In the genomic region with DNA sequence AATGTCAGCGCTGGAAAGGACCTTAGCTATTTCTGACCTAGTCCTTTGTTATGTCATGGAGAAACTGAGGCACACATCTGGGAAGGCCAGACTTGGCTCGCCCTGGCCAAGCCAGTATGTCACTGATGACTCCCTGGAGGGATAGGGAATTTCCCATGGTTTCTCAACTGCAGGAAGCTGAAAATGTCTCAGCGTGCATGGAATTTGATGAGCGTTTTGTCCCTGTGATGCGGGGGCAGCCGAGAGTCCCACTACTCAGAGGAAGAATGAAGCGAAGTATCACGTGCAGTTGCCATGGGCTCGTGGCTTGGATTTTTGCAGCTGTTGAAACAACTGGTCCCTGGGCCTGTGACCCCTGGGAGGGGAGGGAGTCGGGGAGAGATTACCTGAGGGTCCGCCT, we compare ENCODE assay signal across 19 cellular contexts. TPM values are rescaled to one million over a fixed set of nuclear protein-coding genes. Genes with fewer than 3 reads are reported as not detected.
DNase-seq lines count a peak whose midpoint lies in the region; ATAC-seq, FAIRE-seq and TF ChIP-seq lines count a peak whose summit lies in the region.
"Had no signal": no experiment of that assay in that cellular context is flagged by ENCODE, and none has a peak within 500 bp of the region (broad histone marks: within the 10 kb centered on the region; RNA-seq: fewer than 3 reads in every experiment).

No MANE protein-coding gene starts in this region.

- H3K27me3 ChIP-seq in PC-3 (ENCODE audit: low read length) (no peaks in the 10 kb centered on the region), osteoblast (ENCODE audit: insufficient read depth, low read length) (no peaks in the 10 kb centered on the region)

- H3K9me3 ChIP-seq in PC-3 (ENCODE audit: low read length) (no peaks in the 10 kb centered on the region), osteoblast (ENCODE audit: low read depth, low read length) (no peaks in the 10 kb centered on the region)
- H3K9me3 ChIP-seq: Caco-2 had no signal

- H3K36me3 ChIP-seq in PC-3 (ENCODE audit: low read depth, low read length) (no peaks in the 10 kb centered on the region), osteoblast (ENCODE audit: insufficient read depth, low read length) (peaks cover 14% of the 10 kb centered on the region)

- H3K4me3 ChIP-seq in PC-3 (ENCODE audit: low read length) (no peak overlapping the region), osteoblast (ENCODE audit: insufficient read depth, low read length) (no peak overlapping the region)

- DNase-seq in AG20443 (ENCODE audit: low spot score) (peak; percentile 67), PC-3 (peak; percentile 4), endothelial cell (ENCODE audit: low spot score) (no peak), osteoblast (ENCODE audit: insufficient read length, low spot score, missing footprints) (peak; percentile 98), CD14-positive monocyte (ENCODE audit: low spot score) (no peak), HTR-8/SVneo (ENCODE audit: insufficient read length, low spot score) (no peak), HT-29 (ENCODE audit: low spot score) (no peak)
- DNase-seq: activated CD4-positive, alpha-beta memory T cell treated with anti-CD3 and anti-CD28 coated beads for 36 hours; activated effector memory CD4-positive, alpha-beta T cell treated with Interleukin-2 at 50 U/mL for 16 hours; Caco-2; KBM-7; NCI-H146; NCI-H524 treated with DMSO at 0.1 percent for 48 hours; stimulated activated CD4-positive, alpha-beta T cell treated with anti-CD3 and anti-CD28 coated beads, Interleukin-4, amount 100 ng/mL, for 24 hours; stimulated activated naive CD8-positive, alpha-beta T cell treated with anti-CD3 and anti-CD28 coated beads, Interleukin-15, Interleukin-2, amounts not matched to agents 100 U/mL and 50 U/mL, for 24 hours; T-helper 9 cell had no signal

- H3K9ac ChIP-seq in PC-3 (ENCODE audit: low read length), result no peak overlapping the region

- H3K4me3 Mint-ChIP-seq in endothelial cell (ENCODE audit: unreplicated experiment), result peak overlapping the region; percentile 6
- H3K4me3 Mint-ChIP-seq in CD14-positive monocyte, result no peak overlapping the region
- H3K4me3 Mint-ChIP-seq: activated CD4-positive, alpha-beta memory T cell treated with anti-CD3 and anti-CD28 coated beads for 36 hours; central memory CD8-positive, alpha-beta T cell; mesothelial cell of epicardium had no signal

- H4K20me1 ChIP-seq in PC-3 (ENCODE audit: low read length), result no peaks in the 10 kb centered on the region
- peaks cover 6% of the 10 kb centered on the region for H4K20me1 ChIP-seq in osteoblast (ENCODE audit: insufficient read depth, low read length)

- H3K27ac ChIP-seq in PC-3 (ENCODE audit: low read length) (no peak overlapping the region), osteoblast (ENCODE audit: low read depth, low read length) (peak overlapping the region; percentile 98)

- no peaks in the 10 kb centered on the region for H3K9me2 ChIP-seq in PC-3 (replicated peaks; ENCODE audit: low read length)

- no TSS peak for BruUV-seq in PC-3 (replicated peaks; lab: Mats Ljungman, UMichigan)

- intact Hi-C loops in PC-3 (cut with micrococcal nuclease) (no loop called here), CD14-positive monocyte (cut with micrococcal nuclease) (no loop called here)

- no peak overlapping the region for H2AFZ ChIP-seq in PC-3 (ENCODE audit: low read length)
- H2AFZ ChIP-seq in osteoblast (ENCODE audit: low read length), result peak overlapping the region; percentile 7

- no peaks in the 10 kb centered on the region for H3K4me1 Mint-ChIP-seq in endothelial cell (ENCODE audit: unreplicated experiment)
- no peaks in the 10 kb centered on the region for H3K4me1 Mint-ChIP-seq in CD14-positive monocyte
- H3K4me1 Mint-ChIP-seq: mesothelial cell of epicardium had no signal

- H3K4me1 ChIP-seq in PC-3 (ENCODE audit: insufficient read depth, low read length) (no peaks in the 10 kb centered on the region), osteoblast (ENCODE audit: insufficient read depth, low read length) (peaks cover 11% of the 10 kb centered on the region)
- H3K4me1 ChIP-seq: Caco-2 had no signal

- no peak for ATAC-seq in PC-3
- ATAC-seq in GM21390 (IDR thresholded peaks at IDR 0.05; ENCODE audit: unreplicated experiment), result no peak
- ATAC-seq: stimulated activated naive CD8-positive, alpha-beta T cell treated with anti-CD3 and anti-CD28 coated beads, Interleukin-15, Interleukin-2, amounts not matched to agents 100 U/mL and 50 U/mL, for 24 hours had no signal

- H3K79me2 ChIP-seq in PC-3 (ENCODE audit: low read length) (no peaks in the 10 kb centered on the region), osteoblast (ENCODE audit: insufficient read depth, low read length) (peaks cover 18% of the 10 kb centered on the region)

- H3K27ac Mint-ChIP-seq in endothelial cell (ENCODE audit: unreplicated experiment), result no peak overlapping the region
- peak overlapping the region in 1 of 7 donors; percentile 13 for H3K27ac Mint-ChIP-seq in CD14-positive monocyte
- H3K27ac Mint-ChIP-seq: activated CD4-positive, alpha-beta memory T cell treated with anti-CD3 and anti-CD28 coated beads for 36 hours; mesothelial cell of epicardium had no signal

- CTCF ChIA-PET in PC-3 (lab: Charles Lee), result no interaction called here

- H3K36me3 Mint-ChIP-seq in endothelial cell (ENCODE audit: low read depth, unreplicated experiment) (peaks cover 16% of the 10 kb centered on the region), CD14-positive monocyte (peaks cover 15% of the 10 kb centered on the region in 2 donors)
- H3K36me3 Mint-ChIP-seq: activated CD4-positive, alpha-beta memory T cell treated with anti-CD3 and anti-CD28 coated beads for 36 hours had no signal

- H3K4me2 ChIP-seq in PC-3 (ENCODE audit: low read length), result no peak overlapping the region
- H3K4me2 ChIP-seq in osteoblast (ENCODE audit: insufficient read depth, low read length), result peak overlapping the region; percentile 42

- FAIRE-seq in HTR-8/SVneo (lab: Jason Lieb, UNC), result no peak

- no peaks in the 10 kb centered on the region for H3K9me3 Mint-ChIP-seq in endothelial cell (ENCODE audit: unreplicated experiment)
- peaks cover 0 to 1% (median 0%) of the 10 kb centered on the region in 7 donors for H3K9me3 Mint-ChIP-seq in CD14-positive monocyte
- H3K9me3 Mint-ChIP-seq: activated CD4-positive, alpha-beta memory T cell treated with anti-CD3 and anti-CD28 coated beads for 36 hours; central memory CD8-positive, alpha-beta T cell; mesothelial cell of epicardium had no signal

- H3F3A ChIP-seq in PC-3 (ENCODE audit: low read length, unreplicated experiment), result no peaks in the 10 kb centered on the region

- POLR2A ChIA-PET in PC-3 (lab: Charles Lee; ENCODE audit: unreplicated experiment), result no interaction called here

- peaks cover 1% of the 10 kb centered on the region for H3K27me3 Mint-ChIP-seq in endothelial cell (ENCODE audit: unreplicated experiment)
- peaks cover 0 to 2% (median 2%) of the 10 kb centered on the region in 3 donors for H3K27me3 Mint-ChIP-seq in CD14-positive monocyte (ENCODE audit: low read depth in 3 of 3)
- H3K27me3 Mint-ChIP-seq: central memory CD8-positive, alpha-beta T cell had no signal

- TF ChIP-seq CTCF in PC-3 (conservative IDR thresholded peaks at IDR 0.05; ENCODE audit: low read depth, low read length) (no peak), endothelial cell (IDR thresholded peaks at IDR 0.05; ENCODE audit: unreplicated experiment) (no peak), osteoblast (IDR thresholded peaks at IDR 0.05; ENCODE audit: extremely low read depth, low read depth, low read length) (no peak), CD14-positive monocyte (IDR thresholded peaks at IDR 0.05) (no peak)

RNA-seq across cellular contexts. Expression of gene CLIP2, which starts 44.8 kb away (rescaled TPM):
- total RNA-seq in PC-3 (2014; rRNA removed), result 26.2 and 33.8 TPM in 2 replicates
- total RNA-seq in endothelial cell (ENCODE audit: unreplicated experiment), result 110 TPM
- total RNA-seq in osteoblast, result 58.3 and 70.9 TPM in 2 replicates
- polyA plus RNA-seq in CD14-positive monocyte, result 1 to 10 TPM; 1.1 to 1.3 TPM
- 13.5 and 14.0 TPM in 2 replicates for total RNA-seq in HT-29 (2014; rRNA removed; shearing (Covaris generic))

Comparison
In these comparisons a context has a peak if more than half of its experiments do, and no peak if none do; other contexts are left out.
1. DNase-seq: peak in AG20443 (single experiment), PC-3 (single experiment) and osteoblast (single experiment); none in endothelial cell (single experiment), CD14-positive monocyte (single experiment), HTR-8/SVneo (single experiment) and HT-29 (single experiment).